Comparison of ENCODE assay signal across 11 cellular contexts in genomic region chr9:91196103-91196761, GRCh38.
DNase-seq lines count a peak whose midpoint lies in the region; ATAC-seq and TF ChIP-seq lines count a peak whose summit lies in the region.
"Had no signal": no experiment of that assay in that cellular context is flagged by ENCODE, and none has a peak within 500 bp of the region (broad histone marks: within the 10 kb centered on the region; RNA-seq: fewer than 3 reads in every experiment).

No MANE protein-coding gene starts in this region.

- ATAC-seq in HG03135 (IDR thresholded peaks at IDR 0.05; ENCODE audit: unreplicated experiment) (no peak), GM21360 (IDR thresholded peaks at IDR 0.05; ENCODE audit: unreplicated experiment) (no peak)

- peaks cover 0 to 29% of the 10 kb centered on the region in 2 donors for H3K4me1 ChIP-seq in breast epithelium
- H3K4me1 ChIP-seq in muscle layer of colon (ENCODE audit: insufficient read depth, low read length), result peaks cover 65% of the 10 kb centered on the region
- H3K4me1 ChIP-seq in transverse colon, result peaks cover 44 to 88% (median 63%) of the 10 kb centered on the region in 4 donors

- no peak for DNase-seq in activated naive CD4-positive, alpha-beta T cell treated with anti-CD3 and anti-CD28 coated beads for 36 hours
- no peak for DNase-seq in activated naive CD4-positive, alpha-beta T cell treated with anti-CD3 and anti-CD28 coated beads, Interleukin-2, amount 10 ng/mL, durations not matched to agents 7 days and 5 days
- DNase-seq in breast epithelium (ENCODE audit: low spot score in 2 of 2) (no peak), transverse colon (no peak), HK-2 (ENCODE audit: unreplicated experiment) (no peak)
- DNase-seq: activated CD4-positive, alpha-beta T cell treated with anti-CD3 and anti-CD28 coated beads, Interleukin-2, amount 50 U/mL, for 4 hours; NCI-H510A treated with DMSO at 0.1 percent for 48 hours; stimulated activated CD4-positive, alpha-beta T cell treated with anti-CD3 and anti-CD28 coated beads, Interleukin-12 subunit alpha, Interleukin-12 subunit beta, amount 100 ng/mL, for 4 hours had no signal

- H3K27me3 ChIP-seq in breast epithelium (no peaks in the 10 kb centered on the region), muscle layer of colon (ENCODE audit: control insufficient read depth in 1 of 2, insufficient read depth in 2 of 2, low read length in 2 of 2) (no peaks in the 10 kb centered on the region), transverse colon (no peaks in the 10 kb centered on the region)

- TF ChIP-seq CTCF in breast epithelium (IDR thresholded peaks at IDR 0.05), result no peak
- no peak for TF ChIP-seq CTCF in transverse colon (IDR thresholded peaks at IDR 0.05)

- H3K9me3 ChIP-seq in breast epithelium (no peaks in the 10 kb centered on the region), muscle layer of colon (ENCODE audit: low read length) (peaks cover 3% of the 10 kb centered on the region), transverse colon (peaks cover 0 to 7% of the 10 kb centered on the region in 2 donors)

- H3K9me3 Mint-ChIP-seq in activated naive CD4-positive, alpha-beta T cell treated with anti-CD3 and anti-CD28 coated beads for 36 hours, result peaks cover 10% of the 10 kb centered on the region
- H3K9me3 Mint-ChIP-seq in activated naive CD4-positive, alpha-beta T cell treated with anti-CD3 and anti-CD28 coated beads, Interleukin-2, amount 10 ng/mL, durations not matched to agents 7 days and 5 days, result peaks cover 16% of the 10 kb centered on the region

- CTCF ChIA-PET in activated naive CD4-positive, alpha-beta T cell treated with anti-CD3 and anti-CD28 coated beads for 36 hours (lab: Charles Lee), result no interaction called here
- CTCF ChIA-PET in activated naive CD4-positive, alpha-beta T cell treated with anti-CD3 and anti-CD28 coated beads, Interleukin-2, amount 10 ng/mL, durations not matched to agents 7 days and 5 days (lab: Charles Lee), result interaction anchor here (1.0 kb wide), 1 partner anchor 11 kb away, joined by 3 read pairs; no protein-coding TSS in a partner anchor

- no peak overlapping the region for H3K4me3 Mint-ChIP-seq in activated naive CD4-positive, alpha-beta T cell treated with anti-CD3 and anti-CD28 coated beads for 36 hours
- no peak overlapping the region for H3K4me3 Mint-ChIP-seq in activated naive CD4-positive, alpha-beta T cell treated with anti-CD3 and anti-CD28 coated beads, Interleukin-2, amount 10 ng/mL, durations not matched to agents 7 days and 5 days

- H3K9ac ChIP-seq in muscle layer of colon (ENCODE audit: low read length), result no peak overlapping the region

- peaks cover 59% of the 10 kb centered on the region for H3K4me1 Mint-ChIP-seq in activated naive CD4-positive, alpha-beta T cell treated with anti-CD3 and anti-CD28 coated beads for 36 hours (ENCODE audit: low read depth)
- H3K4me1 Mint-ChIP-seq in activated naive CD4-positive, alpha-beta T cell treated with anti-CD3 and anti-CD28 coated beads, Interleukin-2, amount 10 ng/mL, durations not matched to agents 7 days and 5 days, result peaks cover 64% of the 10 kb centered on the region

- in situ Hi-C loops in transverse colon (cut with MboI; ENCODE audit: low pct_ligation_motif_present in 1 of 4, low pct_unique_long_range_greater_than_20kb in 1 of 4, low sequenced_read_pairs in 3 of 4), result loop anchor here in 1 of 4 donors (10.0 kb wide), 1 partner anchor 229 kb away; the partner anchor contains the start of gene NFIL3

- intact Hi-C loops in activated naive CD4-positive, alpha-beta T cell treated with anti-CD3 and anti-CD28 coated beads for 36 hours (cut with micrococcal nuclease), result no loop called here
- intact Hi-C loops in breast epithelium (cut with DNase I; ENCODE audit: low total_unique reads), result no loop called here
- intact Hi-C loops in transverse colon (cut with DNase I; ENCODE audit: low total_unique reads), result loop anchor here (5.0 kb wide), 1 partner anchor 64 kb away; no protein-coding TSS in a partner anchor

- no peak for TF ChIP-seq EP300 in transverse colon (IDR thresholded peaks at IDR 0.05; ENCODE audit: low read depth)

- H3K27ac ChIP-seq in breast epithelium (peak overlapping the region; percentile 94 to 96), muscle layer of colon (ENCODE audit: low read depth, low read length) (peak overlapping the region; percentile 76), transverse colon (peak overlapping the region; percentile 74 to 99 (median 98))

- no peak for TF ChIP-seq POLR2A in breast epithelium (IDR thresholded peaks at IDR 0.05)
- TF ChIP-seq POLR2A in transverse colon (IDR thresholded peaks at IDR 0.05), result no peak

- 84% methylated on average over 7 of the region's 7 CpGs; no CpG with 5 or more reads in 1 of the 2 donors for WGBS in transverse colon (ENCODE audit: low coverage in 1 of 2), 2 donors

- H3K36me3 Mint-ChIP-seq in activated naive CD4-positive, alpha-beta T cell treated with anti-CD3 and anti-CD28 coated beads for 36 hours (ENCODE audit: low read depth), result peaks cover 10% of the 10 kb centered on the region
- peaks cover 22% of the 10 kb centered on the region for H3K36me3 Mint-ChIP-seq in activated naive CD4-positive, alpha-beta T cell treated with anti-CD3 and anti-CD28 coated beads, Interleukin-2, amount 10 ng/mL, durations not matched to agents 7 days and 5 days

- no peaks in the 10 kb centered on the region for H3K27me3 Mint-ChIP-seq in activated naive CD4-positive, alpha-beta T cell treated with anti-CD3 and anti-CD28 coated beads for 36 hours (ENCODE audit: low read depth)
- H3K27me3 Mint-ChIP-seq in activated naive CD4-positive, alpha-beta T cell treated with anti-CD3 and anti-CD28 coated beads, Interleukin-2, amount 10 ng/mL, durations not matched to agents 7 days and 5 days, result peaks cover 16% of the 10 kb centered on the region

- H3K36me3 ChIP-seq in breast epithelium, result no peaks in the 10 kb centered on the region
- no peaks in the 10 kb centered on the region for H3K36me3 ChIP-seq in muscle layer of colon (ENCODE audit: insufficient read depth, low read length)
- no peaks in the 10 kb centered on the region for H3K36me3 ChIP-seq in transverse colon

- H3K4me3 ChIP-seq in breast epithelium, result no peak overlapping the region
- H3K4me3 ChIP-seq in muscle layer of colon (ENCODE audit: low read depth in 1 of 2, low read length in 2 of 2), result no peak overlapping the region
- no peak overlapping the region for H3K4me3 ChIP-seq in transverse colon

- peak overlapping the region; percentile 36 for H3K27ac Mint-ChIP-seq in activated naive CD4-positive, alpha-beta T cell treated with anti-CD3 and anti-CD28 coated beads for 36 hours
- no peak overlapping the region for H3K27ac Mint-ChIP-seq in activated naive CD4-positive, alpha-beta T cell treated with anti-CD3 and anti-CD28 coated beads, Interleukin-2, amount 10 ng/mL, durations not matched to agents 7 days and 5 days
